16 cellular contexts compared by ENCODE assay signal in the genomic region with DNA sequence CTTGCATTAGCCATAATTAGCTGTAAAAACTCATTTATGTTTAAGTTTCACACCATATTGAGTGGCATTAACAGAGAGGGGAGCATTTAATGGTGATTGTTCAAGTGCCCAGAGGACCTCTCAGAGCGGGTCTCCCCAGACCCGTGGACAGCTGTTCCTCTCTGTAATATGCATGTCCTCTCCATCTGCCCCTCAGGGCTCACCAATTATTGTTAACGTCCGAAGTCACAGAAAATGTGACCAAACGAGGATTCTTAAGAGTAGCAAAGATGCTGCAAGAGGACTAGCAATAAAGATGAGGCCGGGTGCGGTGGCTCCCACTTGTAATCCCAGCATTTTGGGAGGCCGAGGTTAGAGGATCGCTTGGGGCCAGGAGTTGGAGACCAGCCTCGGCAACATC.
DNase-seq lines count a peak whose midpoint lies in the region; TF ChIP-seq lines count a peak whose summit lies in the region.
"Had no signal": no experiment of that assay in that cellular context is flagged by ENCODE, and none has a peak within 500 bp of the region (broad histone marks: within the 10 kb centered on the region; RNA-seq: fewer than 3 reads in every experiment).

No MANE protein-coding gene starts in this region.

- no peak overlapping the region for H3K27ac ChIP-seq in BLaER1
- no peak overlapping the region for H3K27ac ChIP-seq in coronary artery
- H3K27ac ChIP-seq in MM.1S (ENCODE audit: low read length), result no peak overlapping the region

- H4K20me1 ChIP-seq in BLaER1 (no peaks in the 10 kb centered on the region), MM.1S (ENCODE audit: insufficient read depth, low read length) (no peaks in the 10 kb centered on the region)

- no peaks in the 10 kb centered on the region for H3K79me2 ChIP-seq in MM.1S (ENCODE audit: low read length)

- no peak overlapping the region for H2AFZ ChIP-seq in MM.1S (ENCODE audit: low read length)

- H3K36me3 Mint-ChIP-seq in HFFc6 (ENCODE audit: low read depth), result peaks cover 43% of the 10 kb centered on the region

- H3K9me3 Mint-ChIP-seq in HFFc6, result peaks cover 9% of the 10 kb centered on the region
- H3K9me3 Mint-ChIP-seq: H9 had no signal

- H3K4me1 Mint-ChIP-seq in HFFc6 (ENCODE audit: low read depth), result peaks cover 60% of the 10 kb centered on the region

- H3K9me3 ChIP-seq in BLaER1 (peaks cover 25% of the 10 kb centered on the region), MM.1S (replicated peaks; ENCODE audit: insufficient read depth, low read length) (no peaks in the 10 kb centered on the region)
- H3K9me3 ChIP-seq: BE2C had no signal

- no peaks in the 10 kb centered on the region for H3K27me3 ChIP-seq in BLaER1
- H3K27me3 ChIP-seq in MM.1S (replicated peaks; ENCODE audit: insufficient read depth, low read length), result no peaks in the 10 kb centered on the region
- H3K27me3 ChIP-seq: BE2C had no signal

- peak overlapping the region; percentile 83; the same call in 1 of the 2 replicates for H3K27ac Mint-ChIP-seq in HFFc6
- H3K27ac Mint-ChIP-seq: CD4-positive, alpha-beta memory T cell had no signal

- DNase-seq in HFFc6, result no peak
- DNase-seq in NCI-H524 treated with DMSO at 0.1 percent for 48 hours (lab: John Stamatoyannopoulos, UW), result peak; percentile 99
- DNase-seq in coronary artery (ENCODE audit: low spot score), result peak; percentile 22
- DNase-seq in NOMO-1 treated with dmso at 0.1 percent for 144 hours (lab: John Stamatoyannopoulos, UW; ENCODE audit: unreplicated experiment), result no peak
- DNase-seq in NCI-H146 (lab: John Stamatoyannopoulos, UW), result no peak
- DNase-seq in glomerular visceral epithelial cell (ENCODE audit: extremely low spot score), result no peak
- no peak for DNase-seq in MM.1S
- DNase-seq: BE2C; CD4-positive, alpha-beta memory T cell; DMS53; DND-41; H9 had no signal

- H3K4me2 ChIP-seq in BLaER1 (peak overlapping the region; percentile 72), MM.1S (ENCODE audit: low read depth, low read length) (no peak overlapping the region)

- peaks cover 62% of the 10 kb centered on the region for H3K4me1 ChIP-seq in BLaER1
- H3K4me1 ChIP-seq in MM.1S (ENCODE audit: low read length), result no peaks in the 10 kb centered on the region
- H3K4me1 ChIP-seq: BE2C had no signal

- H3K9me2 ChIP-seq in MM.1S (replicated peaks; ENCODE audit: insufficient read depth, low read length), result no peaks in the 10 kb centered on the region

- H3K27me3 Mint-ChIP-seq in HFFc6 (ENCODE audit: insufficient read depth), result no peaks in the 10 kb centered on the region; the same call in 1 of the 2 replicates
- H3K27me3 Mint-ChIP-seq: CD4-positive, alpha-beta memory T cell had no signal

- TF ChIP-seq CTCF in HFFc6 (IDR thresholded peaks at IDR 0.05) (no peak), coronary artery (IDR thresholded peaks at IDR 0.05) (no peak), MM.1S (IDR thresholded peaks at IDR 0.05; ENCODE audit: low read length) (no peak)

- peak overlapping the region; percentile 10; the same call in 1 of the 2 replicates for H3K4me3 ChIP-seq in BLaER1
- no peak overlapping the region for H3K4me3 ChIP-seq in coronary artery
- H3K4me3 ChIP-seq in MM.1S (ENCODE audit: low read length), result no peak overlapping the region
- H3K4me3 ChIP-seq: GM12878, K562 had no signal

- H3K36me3 ChIP-seq in BLaER1 (peaks cover 6% of the 10 kb centered on the region), MM.1S (replicated peaks; ENCODE audit: insufficient read depth, low read length) (no peaks in the 10 kb centered on the region)
- H3K36me3 ChIP-seq: BE2C had no signal

- H3F3A ChIP-seq in MM.1S (ENCODE audit: insufficient read depth, low read length), result no peaks in the 10 kb centered on the region

- H3K9ac ChIP-seq in BLaER1, result no peak overlapping the region; the same call in 1 of the 2 replicates
- H3K9ac ChIP-seq in MM.1S (ENCODE audit: low read length), result no peak overlapping the region

- no peak overlapping the region for H3K4me3 Mint-ChIP-seq in HFFc6
- H3K4me3 Mint-ChIP-seq: CD14-positive monocyte; CD4-positive, alpha-beta memory T cell; H9 had no signal

Comparison
In these comparisons a context has a peak if more than half of its experiments do, and no peak if none do; other contexts are left out.
1. DNase-seq: peak in NCI-H524 treated with DMSO at 0.1 percent for 48 hours (single experiment) and coronary artery (single experiment); none in HFFc6 (single experiment), NOMO-1 treated with dmso at 0.1 percent for 144 hours (single experiment), NCI-H146 (single experiment), glomerular visceral epithelial cell (single experiment) and MM.1S (single experiment).